10 cellular contexts compared by ENCODE assay signal in the genomic region with DNA sequence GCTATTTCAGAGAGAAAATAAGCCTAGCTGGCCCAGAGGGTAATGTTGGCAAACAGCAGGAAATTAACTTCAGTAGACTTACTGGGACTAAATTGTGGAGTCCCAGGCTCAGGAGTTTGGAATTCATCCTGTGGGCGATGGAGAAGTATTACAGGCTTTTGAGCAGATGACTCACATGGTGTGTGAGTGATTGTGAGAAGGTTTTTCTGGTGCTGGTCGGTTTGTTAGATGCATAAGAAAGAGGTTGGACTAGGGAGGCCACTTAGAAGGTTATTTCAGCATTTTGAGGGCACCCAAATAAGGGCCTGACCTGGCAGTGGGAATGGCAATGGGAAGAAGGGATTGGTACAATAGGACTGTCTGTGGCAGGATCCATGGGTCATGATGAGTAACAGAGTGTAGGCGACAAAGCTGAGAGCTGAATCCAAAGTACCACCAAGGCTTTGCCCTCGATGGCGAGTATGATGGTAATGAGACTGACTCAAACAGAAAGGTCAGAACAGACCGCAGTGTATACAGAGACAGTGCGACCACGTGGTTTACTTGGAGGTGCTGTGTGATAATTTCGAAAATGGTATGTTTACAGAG.
DNase-seq lines count a peak whose midpoint lies in the region; ATAC-seq and TF ChIP-seq lines count a peak whose summit lies in the region.
"Had no signal": no experiment of that assay in that cellular context is flagged by ENCODE, and none has a peak within 500 bp of the region (broad histone marks: within the 10 kb centered on the region; RNA-seq: fewer than 3 reads in every experiment).

No MANE protein-coding gene starts in this region.

- no peaks in the 10 kb centered on the region for H3K4me1 ChIP-seq in naive thymus-derived CD4-positive, alpha-beta T cell (ENCODE audit: control insufficient read depth in 2 of 2, insufficient read depth in 2 of 2, low read length in 2 of 2)
- H3K4me1 ChIP-seq: adrenal gland had no signal

- no peaks in the 10 kb centered on the region for H3K9me3 Mint-ChIP-seq in naive thymus-derived CD4-positive, alpha-beta T cell

- no peak overlapping the region for H3K27ac Mint-ChIP-seq in naive thymus-derived CD4-positive, alpha-beta T cell

- POLR2A ChIA-PET in naive thymus-derived CD4-positive, alpha-beta T cell (lab: Charles Lee), result no interaction called here

- H3K36me3 ChIP-seq in naive thymus-derived CD4-positive, alpha-beta T cell (ENCODE audit: control insufficient read depth in 2 of 3, insufficient read depth in 3 of 3, low read length in 3 of 3), result no peaks in the 10 kb centered on the region
- H3K36me3 ChIP-seq: adrenal gland had no signal

- DNase-seq in amniotic epithelial cell (ENCODE audit: low read depth) (peak; percentile 97), omental fat pad (ENCODE audit: low spot score) (no peak), COR-L47 (lab: John Stamatoyannopoulos, UW) (no peak)
- no peak for DNase-seq in naive thymus-derived CD4-positive, alpha-beta T cell
- no peak for DNase-seq in activated CD4-positive, alpha-beta T cell treated with anti-CD3 and anti-CD28 coated beads, Interleukin-2, amount 50 U/mL, for 48 hours
- DNase-seq: adrenal gland had no signal

- no peak for TF ChIP-seq CTCF in omental fat pad (IDR thresholded peaks at IDR 0.05)

- H3K27me3 Mint-ChIP-seq in naive thymus-derived CD4-positive, alpha-beta T cell, result no peaks in the 10 kb centered on the region

- peaks cover 0 to 15% (median 0%) of the 10 kb centered on the region in 5 donors for H3K36me3 Mint-ChIP-seq in naive thymus-derived CD4-positive, alpha-beta T cell

- H3K27ac ChIP-seq in naive thymus-derived CD4-positive, alpha-beta T cell (ENCODE audit: low read depth, low read length), result no peak overlapping the region
- H3K27ac ChIP-seq: adrenal gland, SK-N-MC had no signal

- no peaks in the 10 kb centered on the region for H3K4me1 Mint-ChIP-seq in naive thymus-derived CD4-positive, alpha-beta T cell

- CTCF ChIA-PET in naive thymus-derived CD4-positive, alpha-beta T cell (lab: Charles Lee), result no interaction called here

- H3K9me3 ChIP-seq in naive thymus-derived CD4-positive, alpha-beta T cell (ENCODE audit: control insufficient read depth in 2 of 3, low read length in 3 of 3), result no peaks in the 10 kb centered on the region
- H3K9me3 ChIP-seq: adrenal gland had no signal

- intact Hi-C loops in naive thymus-derived CD4-positive, alpha-beta T cell (cut with micrococcal nuclease), result no loop called here

- no peak overlapping the region for H3K4me3 ChIP-seq in naive thymus-derived CD4-positive, alpha-beta T cell (ENCODE audit: low read length)
- H3K4me3 ChIP-seq: adrenal gland, SK-N-MC had no signal

- peak; percentile 84 for ATAC-seq in GM18868 (IDR thresholded peaks at IDR 0.05; ENCODE audit: unreplicated experiment)
- peak; percentile 80 for ATAC-seq in HG02870 (IDR thresholded peaks at IDR 0.05; ENCODE audit: unreplicated experiment)
- peak; percentile 14 for ATAC-seq in omental fat pad (ENCODE audit: low FRiP score)
- ATAC-seq in naive thymus-derived CD4-positive, alpha-beta T cell, result no peak
- ATAC-seq in GM18519 (IDR thresholded peaks at IDR 0.05; ENCODE audit: low FRiP score, unreplicated experiment), result no peak

- H3K27me3 ChIP-seq in naive thymus-derived CD4-positive, alpha-beta T cell (ENCODE audit: control insufficient read depth in 2 of 2, insufficient read depth in 2 of 2, low read length in 2 of 2), result no peaks in the 10 kb centered on the region
- H3K27me3 ChIP-seq: adrenal gland had no signal

- H3K4me3 Mint-ChIP-seq in naive thymus-derived CD4-positive, alpha-beta T cell, result no peak overlapping the region

Comparison
In these comparisons a context has a peak if more than half of its experiments do, and no peak if none do; other contexts are left out.
1. ATAC-seq: peak in GM18868 (single experiment), HG02870 (single experiment) and omental fat pad (single experiment); none in naive thymus-derived CD4-positive, alpha-beta T cell (single experiment) and GM18519 (single experiment).